Comparison of ENCODE assay signal across 18 cellular contexts in genomic region chr13:110228936-110229904, GRCh38.
DNase-seq lines count a peak whose midpoint lies in the region; ATAC-seq, FAIRE-seq and TF ChIP-seq lines count a peak whose summit lies in the region.
"Had no signal": no experiment of that assay in that cellular context is flagged by ENCODE, and none has a peak within 500 bp of the region (broad histone marks: within the 10 kb centered on the region; RNA-seq: fewer than 3 reads in every experiment).

No MANE protein-coding gene starts in this region.

- in situ Hi-C loops in G401 (cut with HindIII; ENCODE audit: low sequenced_read_pairs) = no loop called here

- H3K36me3 ChIP-seq in ascending aorta (no peaks in the 10 kb centered on the region), skeletal muscle tissue (ENCODE audit: control insufficient read depth in 3 of 3, insufficient read depth in 3 of 3, low read length in 3 of 3) (no peaks in the 10 kb centered on the region), esophagus squamous epithelium (no peaks in the 10 kb centered on the region)
- H3K36me3 ChIP-seq: adrenal gland had no signal

- no peak overlapping the region for H3K4me3 ChIP-seq in ascending aorta
- H3K4me3 ChIP-seq in skeletal muscle tissue (ENCODE audit: low read length in 3 of 3) = no peak overlapping the region
- no peak overlapping the region for H3K4me3 ChIP-seq in esophagus squamous epithelium
- H3K4me3 ChIP-seq: adrenal gland, GM12878 had no signal

- intact Hi-C loops in ascending aorta (cut with DNase I) = no loop called here
- intact Hi-C loops in esophagus squamous epithelium (cut with DNase I) = no loop called here

- H3K4me1 ChIP-seq in ascending aorta (peaks cover 10 to 32% of the 10 kb centered on the region in 2 donors), skeletal muscle tissue (ENCODE audit: control insufficient read depth in 3 of 3, insufficient read depth in 3 of 3, low read length in 3 of 3) (peaks cover 22 to 28% (median 24%) of the 10 kb centered on the region in 3 donors), esophagus squamous epithelium (peaks cover 0 to 34% (median 16%) of the 10 kb centered on the region in 3 donors)

- no peak for ATAC-seq in GM18505 (IDR thresholded peaks at IDR 0.05; ENCODE audit: unreplicated experiment)
- ATAC-seq: activated T-cell treated with anti-CD3 and anti-CD28 coated beads, Interleukin-2, amount 50 U/mL, for 72 hours; GM12878 had no signal

- no peak for DNase-seq in H54 (ENCODE audit: insufficient read length, low spot score)
- DNase-seq in ascending aorta (ENCODE audit: low spot score in 2 of 2) = no peak
- peak; percentile 62 for DNase-seq in fibroblast of peridontal ligament (ENCODE audit: extremely low read depth)
- no peak for DNase-seq in KG1 (lab: John Stamatoyannopoulos, UW)
- no peak for DNase-seq in G401 (ENCODE audit: low spot score)
- DNase-seq in esophagus squamous epithelium (lab: John Stamatoyannopoulos, UW) = no peak
- DNase-seq: activated CD4-positive, alpha-beta T cell treated with anti-CD3 and anti-CD28 coated beads, Interleukin-2, amount 10 ng/mL, durations not matched to agents 7 days and 5 days; activated T-cell treated with anti-CD3 and anti-CD28 coated beads, Interleukin-2, amount 50 U/mL, for 72 hours; CD4-positive, alpha-beta T cell; cortex of kidney; NCI-H1092; NCI-H82; SIG-M5 had no signal

- TF ChIP-seq CTCF in ascending aorta (IDR thresholded peaks at IDR 0.05) (no peak), esophagus squamous epithelium (IDR thresholded peaks at IDR 0.05) (no peak)

- TF ChIP-seq POLR2A in H54 (IDR thresholded peaks at IDR 0.05; ENCODE audit: low read depth, low read length) = no peak
- no peak for TF ChIP-seq POLR2A in esophagus squamous epithelium (IDR thresholded peaks at IDR 0.05)
- no peak for TF ChIP-seq POLR2A in GM18505 (IDR thresholded peaks at IDR 0.05; ENCODE audit: borderline replicate concordance, extremely low read depth, insufficient read depth, insufficient read length)

- H3K27me3 ChIP-seq in ascending aorta = no peaks in the 10 kb centered on the region
- H3K27me3 ChIP-seq in skeletal muscle tissue (ENCODE audit: control insufficient read depth in 3 of 3, insufficient read depth in 3 of 3, low read length in 3 of 3) = peaks cover 5 to 20% (median 8%) of the 10 kb centered on the region in 3 donors
- no peaks in the 10 kb centered on the region for H3K27me3 ChIP-seq in esophagus squamous epithelium
- H3K27me3 ChIP-seq: adrenal gland had no signal

- H3K27ac ChIP-seq in ascending aorta (peak overlapping the region; percentile 48 to 63), skeletal muscle tissue (ENCODE audit: low read depth, low read length) (peak overlapping the region; percentile 28), esophagus squamous epithelium (peak overlapping the region in 1 of 4 donors; percentile 25)

- no peak overlapping the region for H3K9ac ChIP-seq in skeletal muscle tissue (ENCODE audit: low read depth in 1 of 3, low read length in 3 of 3)

- FAIRE-seq in H54 (lab: Jason Lieb, UNC) = peak; percentile 70
- FAIRE-seq: GM12878, H1 had no signal

- H3K9me3 ChIP-seq in ascending aorta (no peaks in the 10 kb centered on the region), skeletal muscle tissue (ENCODE audit: control insufficient read depth in 3 of 3, low read length in 3 of 3) (no peaks in the 10 kb centered on the region), esophagus squamous epithelium (no peaks in the 10 kb centered on the region)
- H3K9me3 ChIP-seq: adrenal gland had no signal

- 75 to 79% methylated on average over 14 of the region's 15 CpGs for WGBS in esophagus squamous epithelium, 2 donors
